Comparison of ENCODE assay signal across 14 cellular contexts in genomic region chr12:42769455-42769854, GRCh38.
DNase-seq lines count a peak whose midpoint lies in the region; ATAC-seq and TF ChIP-seq lines count a peak whose summit lies in the region.
"Had no signal": no experiment of that assay in that cellular context is flagged by ENCODE, and none has a peak within 500 bp of the region (broad histone marks: within the 10 kb centered on the region; RNA-seq: fewer than 3 reads in every experiment).

No MANE protein-coding gene starts in this region.

- no peak overlapping the region for H3K27ac ChIP-seq in right lobe of liver
- H3K27ac ChIP-seq: BLaER1, GM23248 had no signal

- no peaks in the 10 kb centered on the region for H3K4me1 ChIP-seq in right lobe of liver
- H3K4me1 ChIP-seq: BLaER1, HAP-1 had no signal

- intact Hi-C loops in Right ventricle myocardium superior (cut with DNase I) (no loop called here), cardiac septum (cut with DNase I) (no loop called here), left cardiac atrium (cut with DNase I) (no loop called here), right lobe of liver (cut with DNase I) (no loop called here)

- no peak for TF ChIP-seq POLR2A in right lobe of liver (IDR thresholded peaks at IDR 0.05)

- ATAC-seq in Right ventricle myocardium superior (ENCODE audit: poor library complexity): peak; percentile 39
- ATAC-seq in left cardiac atrium: peak in 1 of 2 donors; percentile 53
- peak in 3 of 4 donors; percentile 10 to 33 (median 19) for ATAC-seq in right lobe of liver

- H3K27me3 ChIP-seq in right lobe of liver: no peaks in the 10 kb centered on the region
- H3K27me3 ChIP-seq: BLaER1 had no signal

- no peak overlapping the region for H3K4me3 ChIP-seq in right lobe of liver
- H3K4me3 ChIP-seq: BLaER1, GM23248, HAP-1 had no signal

- H3K36me3 ChIP-seq in right lobe of liver: no peaks in the 10 kb centered on the region
- H3K36me3 ChIP-seq: BLaER1, HAP-1 had no signal

- H3K9me3 ChIP-seq in right lobe of liver: no peaks in the 10 kb centered on the region
- H3K9me3 ChIP-seq: BLaER1 had no signal

- DNase-seq in Right ventricle myocardium superior (no peak), cardiac septum (ENCODE audit: low spot score) (no peak), left cardiac atrium (peak; percentile 35), right lobe of liver (no peak), T-helper 2 cell (no peak), NCI-H146 treated with DMSO at 0.1 percent for 48 hours (lab: John Stamatoyannopoulos, UW; ENCODE audit: unreplicated experiment) (no peak), DMS114 treated with DMSO at 0.1 percent for 48 hours (lab: John Stamatoyannopoulos, UW; ENCODE audit: unreplicated experiment) (no peak)
- DNase-seq: 8988T; CD4-positive, alpha-beta memory T cell; DMS79 treated with DMSO at 0.1 percent for 48 hours; GF-D8; GM23248 had no signal

- no peak for TF ChIP-seq CTCF in right lobe of liver (IDR thresholded peaks at IDR 0.05)

- 40% methylated on average over 1 of the region's 1 CpG for WGBS in right lobe of liver (ENCODE audit: insufficient coverage, low coverage, low lambda C conversion rate, missing lambda C conversion rate)
